8 cellular contexts compared by ENCODE assay signal in genomic region chr3:184711366-184712247, GRCh38. TPM values are rescaled to one million over a fixed set of nuclear protein-coding genes. Genes with fewer than 3 reads are reported as not detected.
DNase-seq lines count a peak whose midpoint lies in the region; ATAC-seq and TF ChIP-seq lines count a peak whose summit lies in the region.

Gene MAGEF1 (minus strand): TSS chr3:184712064. CDS start chr3:184711821, 243 bp downstream.

- no peaks in the 10 kb centered on the region for H3K9me3 ChIP-seq in suprapubic skin

- TF ChIP-seq CTCF in suprapubic skin (IDR thresholded peaks at IDR 0.05) = no peak

- peak within 1 kb of the TSS; percentile 85 for H3K27ac ChIP-seq in suprapubic skin

- DNase-seq in GM03348 (ENCODE audit: low spot score) (peak; percentile 94), NCI-H1048 (lab: John Stamatoyannopoulos, UW) (peak; percentile 63), SK-N-DZ (ENCODE audit: low spot score) (peak; percentile 89), globus pallidus (ENCODE audit: low spot score) (peak; percentile 70), non-pigmented ciliary epithelial cell (ENCODE audit: low read depth) (peak; percentile 36), suprapubic skin (ENCODE audit: low spot score in 2 of 2) (peak in 1 of 2 donors; percentile 87)
- DNase-seq in activated naive CD4-positive, alpha-beta T cell treated with anti-CD3 and anti-CD28 coated beads, Interleukin-2, amount 50 U/mL, for 16 hours = peak; percentile 79

- H3K27me3 ChIP-seq in suprapubic skin = no peaks in the 10 kb centered on the region

- TF ChIP-seq EP300 in suprapubic skin (IDR thresholded peaks at IDR 0.05) = no peak

- under 1% methylated on average over 35 of the region's 72 CpGs for WGBS in suprapubic skin

- ATAC-seq in HG02571 (IDR thresholded peaks at IDR 0.05; ENCODE audit: unreplicated experiment) = peak; percentile 83

- peaks cover 29% of the 10 kb centered on the region for H3K4me1 ChIP-seq in suprapubic skin

- H3K4me3 ChIP-seq in suprapubic skin = peak within 1 kb of the TSS; percentile 68

- H3K36me3 ChIP-seq in suprapubic skin = no peaks in the 10 kb centered on the region

- peak in 1 of 2 donors; percentile 39 for TF ChIP-seq POLR2A in suprapubic skin (IDR thresholded peaks at IDR 0.05)

RNA-seq across cellular contexts. Expression of gene MAGEF1, which starts in this region (rescaled TPM):
- 143 and 154 TPM in 2 replicates for polyA plus RNA-seq in SK-N-DZ (2014; cell fraction: cytosol; rRNA removed)
- 65.3 and 73.3 TPM in 2 replicates for polyA plus RNA-seq in SK-N-DZ (2014; cell fraction: nucleus; rRNA removed)
- total RNA-seq in suprapubic skin = 10 to 100 TPM; 12.8 to 26.5 (median 17.7) TPM
